Comparison of ENCODE assay signal across 17 cellular contexts in genomic region chr6:40506956-40507355, GRCh38.
"Had no signal": no experiment of that assay in that cellular context is flagged by ENCODE, and none has a peak within 500 bp of the region (broad histone marks: within the 10 kb centered on the region; RNA-seq: fewer than 3 reads in every experiment).

No MANE protein-coding gene starts in this region.

- H3K4me3 ChIP-seq: thyroid gland had no signal

- H3K27ac ChIP-seq: thyroid gland had no signal

- DNase-seq: activated CD4-positive, alpha-beta T cell treated with anti-CD3 and anti-CD28 coated beads, Interleukin-2, amount 50 U/mL, for 1 hour; activated CD8-positive, alpha-beta memory T cell treated with anti-CD3 and anti-CD28 coated beads, Interleukin-2, amount 50 U/mL, for 4 hours; activated effector memory CD4-positive, alpha-beta T cell treated with Interleukin-2 at 50 U/mL for 16 hours; activated naive CD4-positive, alpha-beta T cell treated with anti-CD3 and anti-CD28 coated beads, Interleukin-2, amount 10 ng/mL, durations not matched to agents 7 days and 5 days; activated naive CD8-positive, alpha-beta T cell treated with anti-CD3 and anti-CD28 coated beads, Interleukin-2, amount 50 U/mL, for 24 hours; activated T-cell treated with anti-CD3 and anti-CD28 coated beads, Interleukin-2, amount 50 U/mL, for 48 hours; aorta; effector memory CD4-positive, alpha-beta T cell; kidney glomerular epithelial cell; left ventricle myocardium superior; occipital lobe; retina; stimulated activated CD4-positive, alpha-beta T cell treated with anti-CD3 and anti-CD28 coated beads, Interleukin-2, amount 100 ng/mL, for 24 hours; stimulated activated naive CD4-positive, alpha-beta T cell treated with Interleukin-2 at 50 U/mL for 16 hours; T1000; thyroid gland had no signal

- H3K36me3 ChIP-seq: thyroid gland had no signal

- H3K9me3 ChIP-seq: thyroid gland had no signal

- H3K27me3 ChIP-seq: thyroid gland had no signal

- ATAC-seq: activated CD4-positive, CD25-positive, alpha-beta regulatory T cell treated with anti-CD3 and anti-CD28 coated beads, Interleukin-2, amount 50 U/mL, for 24 hours; activated naive CD8-positive, alpha-beta T cell treated with anti-CD3 and anti-CD28 coated beads, Interleukin-2, amount 50 U/mL, for 24 hours; left ventricle myocardium superior had no signal
